ENCODE assay signal across 20 cellular contexts in genomic region chr2:235937092-235937491, GRCh38.
A peak's percentile ranks its signal among the peaks of the same experiment; 100 is the strongest.
DNase-seq lines count a peak whose midpoint lies in the region; ATAC-seq and TF ChIP-seq lines count a peak whose summit lies in the region.
"Had no signal": no experiment of that assay in that cellular context is flagged by ENCODE, and none has a peak within 500 bp of the region (broad histone marks: within the 10 kb centered on the region; RNA-seq: fewer than 3 reads in every experiment).

No MANE protein-coding gene starts in this region.

- H3K4me3 ChIP-seq in coronary artery (no peak overlapping the region), right lobe of liver (no peak overlapping the region), sigmoid colon (no peak overlapping the region), upper lobe of right lung (no peak overlapping the region)
- H3K4me3 ChIP-seq: GM12878, GM23338, SJCRH30 had no signal

- no peaks in the 10 kb centered on the region for H3K4me1 ChIP-seq in right lobe of liver
- peaks cover 0 to 7% (median 0%) of the 10 kb centered on the region in 4 donors for H3K4me1 ChIP-seq in sigmoid colon
- H3K4me1 ChIP-seq in upper lobe of right lung, result no peaks in the 10 kb centered on the region

- H3K9me3 ChIP-seq in right lobe of liver (no peaks in the 10 kb centered on the region), sigmoid colon (peaks cover 0 to 3% (median 0%) of the 10 kb centered on the region in 4 donors), upper lobe of right lung (no peaks in the 10 kb centered on the region)
- H3K9me3 ChIP-seq: SJCRH30 had no signal

- H3K36me3 ChIP-seq in right lobe of liver (peaks cover 0 to under 1% (median 0%) of the 10 kb centered on the region in 4 donors), sigmoid colon (peaks cover 0 to 7% (median 3%) of the 10 kb centered on the region in 4 donors), upper lobe of right lung (peaks cover 5% of the 10 kb centered on the region)

- DNase-seq in D341Med (ENCODE audit: low spot score) (peak; percentile 26), coronary artery (ENCODE audit: low spot score) (peak; percentile 47), right lobe of liver (peak in 1 of 3 donors; percentile 24), sigmoid colon (peak; percentile 19), DMS 273 (lab: John Stamatoyannopoulos, UW; ENCODE audit: unreplicated experiment) (no peak), upper lobe of right lung (no peak)
- DNase-seq: DMS79 treated with DMSO at 0.1 percent for 48 hours, IMR-90, NCI-H1694, NCI-H2081, NCI-H2171, NCI-H524 treated with DMSO at 0.1 percent for 48 hours had no signal

- no peak for TF ChIP-seq EP300 in sigmoid colon (IDR thresholded peaks at IDR 0.05)

- TF ChIP-seq CTCF in coronary artery (IDR thresholded peaks at IDR 0.05), result no peak
- TF ChIP-seq CTCF in right lobe of liver (IDR thresholded peaks at IDR 0.05), result no peak
- no peak for TF ChIP-seq CTCF in sigmoid colon (IDR thresholded peaks at IDR 0.05)
- TF ChIP-seq CTCF in upper lobe of right lung (IDR thresholded peaks at IDR 0.05), result no peak

- H3K27ac ChIP-seq in coronary artery, result no peak overlapping the region
- H3K27ac ChIP-seq in right lobe of liver, result no peak overlapping the region
- no peak overlapping the region for H3K27ac ChIP-seq in sigmoid colon
- no peak overlapping the region for H3K27ac ChIP-seq in upper lobe of right lung
- H3K27ac ChIP-seq: C4-2B, KMS-11, SJCRH30 had no signal

- ATAC-seq in right lobe of liver, result peak; percentile 65 to 82 (median 75)
- ATAC-seq in HG03469 (IDR thresholded peaks at IDR 0.05; ENCODE audit: unreplicated experiment), result no peak
- no peak for ATAC-seq in upper lobe of right lung
- ATAC-seq: GM12878, HCT116, Panc1 had no signal

- intact Hi-C loops in right lobe of liver (cut with DNase I) (no loop called here), sigmoid colon (cut with DNase I) (no loop called here), upper lobe of right lung (cut with DNase I) (no loop called here)

- 29% methylated on average over 5 of the region's 10 CpGs for WGBS in right lobe of liver (ENCODE audit: insufficient coverage, low coverage, low lambda C conversion rate, missing lambda C conversion rate)
- WGBS in sigmoid colon, 2 donors, result 89 to 96% methylated on average over 10 of the region's 10 CpGs

- no peaks in the 10 kb centered on the region for H3K27me3 ChIP-seq in right lobe of liver
- no peaks in the 10 kb centered on the region for H3K27me3 ChIP-seq in sigmoid colon
- no peaks in the 10 kb centered on the region for H3K27me3 ChIP-seq in upper lobe of right lung
- H3K27me3 ChIP-seq: SJCRH30 had no signal

- TF ChIP-seq POLR2A in right lobe of liver (IDR thresholded peaks at IDR 0.05) (no peak), sigmoid colon (IDR thresholded peaks at IDR 0.05) (no peak)

Comparison
In these comparisons a context has a peak if more than half of its experiments do, and no peak if none do; other contexts are left out.
1. DNase-seq: peak in D341Med (single experiment), coronary artery (single experiment) and sigmoid colon (single experiment); none in DMS 273 (single experiment) and upper lobe of right lung (single experiment).
2. ATAC-seq: peak in right lobe of liver (4 of 4); none in HG03469 (single experiment) and upper lobe of right lung (single experiment).